In the genomic region with DNA sequence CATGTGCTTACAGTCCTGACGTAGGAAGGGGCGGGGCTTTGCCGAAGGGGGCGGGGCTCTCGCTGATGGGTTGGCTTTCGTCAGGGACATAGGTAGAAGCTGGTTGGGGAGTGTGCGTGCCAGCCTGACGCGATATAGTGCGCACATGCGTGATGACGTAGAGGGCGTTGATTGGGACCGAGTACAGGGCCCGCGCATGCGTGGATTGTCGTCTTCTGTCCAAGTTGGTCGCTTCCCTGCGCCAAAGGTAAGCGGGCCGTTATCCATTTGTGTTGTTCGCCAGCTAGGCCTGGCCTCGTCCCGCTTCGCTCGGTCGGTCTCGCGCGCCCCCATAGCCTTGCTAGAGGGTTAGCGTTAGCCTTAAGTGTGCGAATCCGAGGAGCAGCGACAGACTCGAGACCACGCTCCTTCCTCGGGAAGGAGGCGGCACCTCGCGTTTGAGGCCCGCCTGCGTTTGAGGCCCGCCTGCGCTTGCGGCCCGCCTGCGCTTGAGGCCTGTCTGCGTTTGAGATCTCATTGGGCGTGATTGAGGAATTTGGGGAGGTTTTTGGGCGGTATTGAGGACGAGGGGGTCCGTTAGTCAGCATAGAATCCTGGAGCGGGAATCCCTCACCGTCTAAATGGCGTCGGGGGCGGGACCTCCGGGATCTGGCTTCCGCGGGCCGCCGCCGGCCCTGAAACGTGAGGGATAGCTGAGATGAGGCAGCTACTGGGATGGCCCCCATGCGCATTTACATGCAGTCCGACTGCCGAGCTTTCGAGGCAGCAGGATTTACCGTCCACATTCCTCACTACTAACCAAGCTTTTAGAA, we compare ENCODE assay signal across 8 cellular contexts. TPM values are rescaled to one million over a fixed set of nuclear protein-coding genes. Genes with fewer than 3 reads are reported as not detected.
DNase-seq lines count a peak whose midpoint lies in the region; ATAC-seq and TF ChIP-seq lines count a peak whose summit lies in the region.

A gene (plus strand): TSS at position 197 of the 812 bp plus-strand sequence. CDS start 710 bp downstream, outside the sequence.

- H3K9me3 ChIP-seq in RWPE2 (ENCODE audit: severe bottlenecking), result no peaks in the 10 kb centered on the region

- no peaks in the 10 kb centered on the region for H3K27me3 Mint-ChIP-seq in activated T-helper 2 cell treated with anti-CD3 and anti-CD28 coated beads, Interferon-gamma antibody, Interleukin-2, Interleukin-4, amounts not matched to agents 10 μg/mL and 5 μg/mL and 100 μg/mL, durations not matched to agents 14 hours and 24 hours and 36 hours (ENCODE audit: low read depth)
- H3K27me3 Mint-ChIP-seq in natural killer cell (ENCODE audit: low read depth in 2 of 2), result no peaks in the 10 kb centered on the region

- peaks cover 37% of the 10 kb centered on the region for H3K4me1 Mint-ChIP-seq in activated T-helper 2 cell treated with anti-CD3 and anti-CD28 coated beads, Interferon-gamma antibody, Interleukin-2, Interleukin-4, amounts not matched to agents 10 μg/mL and 5 μg/mL and 100 μg/mL, durations not matched to agents 14 hours and 24 hours and 36 hours (ENCODE audit: low read depth)
- H3K4me1 Mint-ChIP-seq in natural killer cell, result peaks cover 21 to 26% of the 10 kb centered on the region in 2 donors

- peak; percentile 78 for ATAC-seq in RWPE2 (ENCODE audit: low read depth)
- ATAC-seq in natural killer cell, result peak; percentile 92 to 99 (median 92)

- peaks cover 56% of the 10 kb centered on the region for H3K36me3 Mint-ChIP-seq in activated T-helper 2 cell treated with anti-CD3 and anti-CD28 coated beads, Interferon-gamma antibody, Interleukin-2, Interleukin-4, amounts not matched to agents 10 μg/mL and 5 μg/mL and 100 μg/mL, durations not matched to agents 14 hours and 24 hours and 36 hours (ENCODE audit: low read depth)
- no peaks in the 10 kb centered on the region for H3K36me3 Mint-ChIP-seq in natural killer cell

- peaks cover 44% of the 10 kb centered on the region for H3K36me3 ChIP-seq in RWPE2 (ENCODE audit: low read depth)

- H3K4me3 Mint-ChIP-seq in activated T-helper 2 cell treated with anti-CD3 and anti-CD28 coated beads, Interferon-gamma antibody, Interleukin-2, Interleukin-4, amounts not matched to agents 10 μg/mL and 5 μg/mL and 100 μg/mL, durations not matched to agents 14 hours and 24 hours and 36 hours (ENCODE audit: low read depth), result peak within 1 kb of the TSS; percentile 91
- H3K4me3 Mint-ChIP-seq in natural killer cell, result peak within 1 kb of the TSS; percentile 100

- H3K4me3 ChIP-seq in RWPE2 (ENCODE audit: severe bottlenecking) (peak within 1 kb of the TSS; percentile 59), fibroblast of mammary gland (ENCODE audit: control insufficient read depth, low read depth, low read length) (peak within 1 kb of the TSS; percentile 94)

- peak within 1 kb of the TSS; percentile 94 for H3K27ac Mint-ChIP-seq in activated T-helper 2 cell treated with anti-CD3 and anti-CD28 coated beads, Interferon-gamma antibody, Interleukin-2, Interleukin-4, amounts not matched to agents 10 μg/mL and 5 μg/mL and 100 μg/mL, durations not matched to agents 14 hours and 24 hours and 36 hours
- peak within 1 kb of the TSS; percentile 97 to 100 for H3K27ac Mint-ChIP-seq in natural killer cell

- no peak for TF ChIP-seq CTCF in RWPE2 (IDR thresholded peaks at IDR 0.05; ENCODE audit: poor library complexity, severe bottlenecking)
- TF ChIP-seq CTCF in fibroblast of mammary gland (conservative IDR thresholded peaks at IDR 0.05; ENCODE audit: control insufficient read depth, insufficient read depth, low read depth, low read length), result no peak
- TF ChIP-seq CTCF in natural killer cell (IDR thresholded peaks at IDR 0.05), result no peak

- no peaks in the 10 kb centered on the region for H3K9me3 Mint-ChIP-seq in activated T-helper 2 cell treated with anti-CD3 and anti-CD28 coated beads, Interferon-gamma antibody, Interleukin-2, Interleukin-4, amounts not matched to agents 10 μg/mL and 5 μg/mL and 100 μg/mL, durations not matched to agents 14 hours and 24 hours and 36 hours
- no peaks in the 10 kb centered on the region for H3K9me3 Mint-ChIP-seq in natural killer cell

- peak; percentile 100 for DNase-seq in Daoy (ENCODE audit: low read depth)
- peak; percentile 98 for DNase-seq in GOT3 (lab: John Stamatoyannopoulos, UW)
- DNase-seq in LoVo (ENCODE audit: low spot score), result peak; percentile 100
- peak; percentile 99 for DNase-seq in RWPE2 (ENCODE audit: low spot score)
- DNase-seq in activated T-helper 2 cell treated with anti-CD3 and anti-CD28 coated beads, Interferon-gamma antibody, Interleukin-2, Interleukin-4, amounts not matched to agents 10 μg/mL and 5 μg/mL and 100 μg/mL, durations not matched to agents 14 hours and 24 hours and 36 hours (ENCODE audit: low spot score), result peak; percentile 98
- peak; percentile 100 for DNase-seq in fibroblast of mammary gland (ENCODE audit: low read depth)
- DNase-seq in natural killer cell, result peak; percentile 99
- peak; percentile 98 for DNase-seq in stimulated activated naive CD4-positive, alpha-beta T cell treated with Interleukin-2 at 50 U/mL for 16 hours (lab: John Stamatoyannopoulos, UW)

- H3K4me1 ChIP-seq in RWPE2 (ENCODE audit: insufficient read depth, poor library complexity, severe bottlenecking), result peaks cover 13% of the 10 kb centered on the region

- no peaks in the 10 kb centered on the region for H3K27me3 ChIP-seq in RWPE2 (ENCODE audit: insufficient read depth, poor library complexity, severe bottlenecking)

- intact Hi-C loops in activated T-helper 2 cell treated with anti-CD3 and anti-CD28 coated beads, Interferon-gamma antibody, Interleukin-2, Interleukin-4, amounts not matched to agents 10 μg/mL and 5 μg/mL and 100 μg/mL, durations not matched to agents 14 hours and 24 hours and 36 hours (cut with micrococcal nuclease), result loop anchor here (1.0 to 10.0 kb wide), 5 partner anchors 18 to 177 kb away; a partner anchor contains a TSS
- intact Hi-C loops in natural killer cell (cut with micrococcal nuclease), result loop anchor here (1.0 kb wide), 3 partner anchors 32 to 77 kb away; a partner anchor contains a TSS

- peak within 1 kb of the TSS; percentile 80 for H3K27ac ChIP-seq in RWPE2 (ENCODE audit: poor library complexity, severe bottlenecking)

RNA-seq across cellular contexts. Expression of the gene that starts here (rescaled TPM):
- 590 and 694 TPM in 2 replicates for total RNA-seq in Daoy (2014; rRNA removed; shearing (Covaris generic))
- 420 and 421 TPM in 2 replicates for total RNA-seq in activated T-helper 2 cell treated with anti-CD3 and anti-CD28 coated beads, Interferon-gamma antibody, Interleukin-2, Interleukin-4, amounts not matched to agents 10 μg/mL and 5 μg/mL and 100 μg/mL, durations not matched to agents 14 hours and 24 hours and 36 hours
- 100 to 1,000 TPM; 134 to 142 (median 140) TPM for total RNA-seq in natural killer cell

Comparison
In these comparisons a context has a peak if more than half of its experiments do, and no peak if none do; other contexts are left out.
1. Peak in every context shown above with its lines: DNase-seq, ATAC-seq, H3K4me3 ChIP-seq and H3K27ac ChIP-seq.